1 cellular context compared by ENCODE assay signal in genomic region chr14:96464136-96464535, GRCh38.
TF ChIP-seq lines count a peak whose summit lies in the region.

No MANE protein-coding gene starts in this region.

TF ChIP-seq in HepG2, 621 proteins besides CTCF, POLR2A, EP300 and RAD21:
- TF ChIP-seq MBD4 (IDR thresholded peaks at IDR 0.05; ENCODE audit: borderline replicate concordance, low read length) (no peak), ZNF121 (CRISPR knock-in tag; IDR thresholded peaks at IDR 0.05) (peak; percentile 62; the same call in 1 of the 2 replicates)
